35 cellular contexts compared by ENCODE assay signal in genomic region chr2:109669731-109670130, GRCh38. TPM values are rescaled to one million over a fixed set of nuclear protein-coding genes. Genes with fewer than 3 reads are reported as not detected.
"Had no signal": no experiment of that assay in that cellular context is flagged by ENCODE, and none has a peak within 500 bp of the region (broad histone marks: within the 10 kb centered on the region; RNA-seq: fewer than 3 reads in every experiment).

No MANE protein-coding gene starts in this region.

- H3K9ac ChIP-seq: SK-N-SH had no signal

- H3K36me3 Mint-ChIP-seq: activated CD4-positive, alpha-beta memory T cell treated with anti-CD3 and anti-CD28 coated beads for 36 hours; activated naive CD4-positive, alpha-beta T cell treated with anti-CD3 and anti-CD28 coated beads, Interleukin-2, amount 50 U/mL, for 72 hours; WTC11 had no signal

- H3K4me1 Mint-ChIP-seq: WTC11 had no signal

- H3K4me2 ChIP-seq: SK-N-SH had no signal

- H3K9me3 Mint-ChIP-seq: activated CD4-positive, alpha-beta memory T cell treated with anti-CD3 and anti-CD28 coated beads for 36 hours; activated naive CD4-positive, alpha-beta T cell treated with anti-CD3 and anti-CD28 coated beads for 36 hours; activated naive CD4-positive, alpha-beta T cell treated with anti-CD3 and anti-CD28 coated beads, Interleukin-2, amount 50 U/mL, for 72 hours; activated T-cell treated with anti-CD3 and anti-CD28 coated beads, Interleukin-2, amount 50 U/mL, for 4 hours; activated T-helper 1 cell treated with anti-CD3 and anti-CD28 coated beads, Interleukin-12 subunit alpha, Interleukin-12 subunit beta, Interleukin-2, Interleukin-4 antibody, amounts not matched to agents 30 ng/mL and 10 ng/mL and 1 ng/mL, durations not matched to agents 14 hours and 24 hours and 36 hours; T-helper 1 cell treated with Interleukin-12 subunit alpha and Interleukin-12 subunit beta and Interleukin-4 antibody, amounts not matched to agents 30 μg/mL and 1 μg/mL, for 36 hours; T-helper 2 cell treated with Interferon-gamma antibody and Interleukin-4, amounts not matched to agents 5 μg/mL and 100 μg/mL, for 36 hours had no signal

- H3K27me3 ChIP-seq: adrenal gland, body of pancreas, breast epithelium had no signal

- H3K36me3 ChIP-seq: adrenal gland, breast epithelium, SJSA1 had no signal

- H3K27ac Mint-ChIP-seq: activated CD4-positive, alpha-beta memory T cell treated with anti-CD3 and anti-CD28 coated beads for 36 hours; activated naive CD4-positive, alpha-beta T cell treated with anti-CD3 and anti-CD28 coated beads for 36 hours; activated naive CD4-positive, alpha-beta T cell treated with anti-CD3 and anti-CD28 coated beads, Interleukin-2, amount 50 U/mL, for 72 hours; activated T-helper 1 cell treated with anti-CD3 and anti-CD28 coated beads, Interleukin-12 subunit alpha, Interleukin-12 subunit beta, Interleukin-2, Interleukin-4 antibody, amounts not matched to agents 30 ng/mL and 10 ng/mL and 1 ng/mL, durations not matched to agents 14 hours and 24 hours and 36 hours; T-helper 1 cell treated with Interleukin-12 subunit alpha and Interleukin-12 subunit beta and Interleukin-4 antibody, amounts not matched to agents 30 μg/mL and 1 μg/mL, for 36 hours; T-helper 2 cell treated with Interferon-gamma antibody and Interleukin-4, amounts not matched to agents 5 μg/mL and 100 μg/mL, for 36 hours; WTC11 had no signal

- H3K9me3 ChIP-seq: adrenal gland, body of pancreas, breast epithelium, SJSA1, SK-N-SH had no signal

- H3K4me3 Mint-ChIP-seq: activated CD4-positive, alpha-beta memory T cell treated with anti-CD3 and anti-CD28 coated beads for 36 hours; activated naive CD4-positive, alpha-beta T cell treated with anti-CD3 and anti-CD28 coated beads for 36 hours; activated T-cell treated with anti-CD3 and anti-CD28 coated beads, Interleukin-2, amount 50 U/mL, for 4 hours; activated T-helper 1 cell treated with anti-CD3 and anti-CD28 coated beads, Interleukin-12 subunit alpha, Interleukin-12 subunit beta, Interleukin-2, Interleukin-4 antibody, amounts not matched to agents 30 ng/mL and 10 ng/mL and 1 ng/mL, durations not matched to agents 14 hours and 24 hours and 36 hours; T-helper 1 cell treated with Interleukin-12 subunit alpha and Interleukin-12 subunit beta and Interleukin-4 antibody, amounts not matched to agents 30 μg/mL and 1 μg/mL, for 36 hours; T-helper 2 cell treated with Interferon-gamma antibody and Interleukin-4, amounts not matched to agents 5 μg/mL and 100 μg/mL, for 36 hours; WTC11 had no signal

- ATAC-seq: activated CD4-positive, CD25-positive, alpha-beta regulatory T cell treated with anti-CD3 and anti-CD28 coated beads, Interleukin-2, amount 50 U/mL, for 24 hours; activated naive CD4-positive, alpha-beta T cell treated with anti-CD3 and anti-CD28 coated beads, Interleukin-2, amount 50 U/mL, for 72 hours; activated T-cell treated with anti-CD3 and anti-CD28 coated beads, Interleukin-2, amount 50 U/mL, for 4 hours; body of pancreas; K562; Panc1; WTC11 had no signal

- H3K4me3 ChIP-seq: adrenal gland, body of pancreas, breast epithelium, K562, SJSA1 had no signal

- H3K27ac ChIP-seq: adrenal gland, body of pancreas, breast epithelium, SJSA1 had no signal

- DNase-seq: activated CD4-positive, alpha-beta memory T cell treated with anti-CD3 and anti-CD28 coated beads for 36 hours; activated CD4-positive, alpha-beta T cell treated with anti-CD3 and anti-CD28 coated beads for 4 hours; activated CD4-positive, alpha-beta T cell treated with anti-CD3 and anti-CD28 coated beads, Interleukin-2, amount 50 U/mL, for 1 hour; activated CD8-positive, alpha-beta memory T cell treated with anti-CD3 and anti-CD28 coated beads, Interleukin-2, amount 50 U/mL, for 4 hours; activated gamma-delta T cell treated with Interleukin-2 at 50 U/mL for 16 hours; activated naive CD4-positive, alpha-beta T cell treated with anti-CD3 and anti-CD28 coated beads for 36 hours; activated T-cell treated with anti-CD3 and anti-CD28 coated beads for 4 hours; activated T-cell treated with anti-CD3 and anti-CD28 coated beads, Interleukin-2, amount 50 U/mL, for 4 hours; adrenal gland; body of pancreas; IMR-90; NCI-H1092 treated with DMSO at 0.1 percent for 48 hours; NCI-H1417; NCI-H146; NCI-H187 treated with DMSO at 0.1 percent for 48 hours; NCI-H2081; NCI-H2171 treated with DMSO at 0.1 percent for 48 hours; NCI-H226; NCI-H446 treated with DMSO at 0.1 percent for 48 hours; NCI-H524; NCI-H69; NCI-H82; SHP77 treated with DMSO at 0.1 percent for 48 hours; SK-N-SH had no signal

- FAIRE-seq: astrocyte, K562 had no signal

- H3K4me1 ChIP-seq: adrenal gland, body of pancreas, breast epithelium, SJSA1 had no signal

RNA-seq across cellular contexts. Expression of gene SOWAHC, which starts 55.6 kb away (rescaled TPM):
- polyA plus RNA-seq: K562 had no signal

RNA-seq across cellular contexts. Expression of gene SEPTIN10, which starts 56.0 kb away (rescaled TPM):
- polyA plus RNA-seq: K562 had no signal
